Comparison of ENCODE assay signal across 23 cellular contexts in genomic region chr19:51387924-51388389, GRCh38. TPM values are rescaled to one million over a fixed set of nuclear protein-coding genes. Genes with fewer than 3 reads are reported as not detected.
DNase-seq lines count a peak whose midpoint lies in the region; ATAC-seq, FAIRE-seq and TF ChIP-seq lines count a peak whose summit lies in the region.
"Had no signal": no experiment of that assay in that cellular context is flagged by ENCODE, and none has a peak within 500 bp of the region (broad histone marks: within the 10 kb centered on the region; RNA-seq: fewer than 3 reads in every experiment).

TSS of gene LIM2 (minus strand) at chr19:51387974. CDS start at chr19:51387443, 531 bp downstream.

- H3K4me3 ChIP-seq in stomach (no peak within 1 kb of the TSS), upper lobe of left lung (peak within 1 kb of the TSS in 1 of 4 donors; percentile 10)
- H3K4me3 ChIP-seq: sigmoid colon had no signal

- H3K4me1 ChIP-seq in stomach: no peaks in the 10 kb centered on the region
- no peaks in the 10 kb centered on the region for H3K4me1 ChIP-seq in upper lobe of left lung
- H3K4me1 ChIP-seq: BE2C, sigmoid colon had no signal

- TF ChIP-seq EP300 in stomach (IDR thresholded peaks at IDR 0.05) (no peak), upper lobe of left lung (IDR thresholded peaks at IDR 0.05) (no peak)

- ATAC-seq in T-cell (replicated peaks in 1 of 4) (no peak), GM19463 (IDR thresholded peaks at IDR 0.05; ENCODE audit: unreplicated experiment) (no peak), upper lobe of left lung (ENCODE audit: low FRiP score in 2 of 2) (no peak), GM18519 (IDR thresholded peaks at IDR 0.05; ENCODE audit: low FRiP score, unreplicated experiment) (no peak)
- ATAC-seq: SK-N-SH treated with all-trans-retinoic acid at 6 μM for 48 hours had no signal

- POLR2A ChIA-PET in T-cell (lab: Charles Lee): no interaction called here

- peak within 1 kb of the TSS; percentile 29 to 60 (median 57) for H3K4me3 Mint-ChIP-seq in T-cell
- no peak within 1 kb of the TSS for H3K4me3 Mint-ChIP-seq in neural crest cell

- H3K9me3 ChIP-seq in stomach: no peaks in the 10 kb centered on the region
- H3K9me3 ChIP-seq in upper lobe of left lung: no peaks in the 10 kb centered on the region
- H3K9me3 ChIP-seq: BE2C, sigmoid colon had no signal

- H3K36me3 ChIP-seq in stomach: no peaks in the 10 kb centered on the region
- H3K36me3 ChIP-seq in upper lobe of left lung: no peaks in the 10 kb centered on the region
- H3K36me3 ChIP-seq: BE2C, sigmoid colon had no signal

- no peak for TF ChIP-seq CTCF in neural crest cell (conservative IDR thresholded peaks at IDR 0.05)
- TF ChIP-seq CTCF in stomach (IDR thresholded peaks at IDR 0.05): no peak
- no peak for TF ChIP-seq CTCF in upper lobe of left lung (IDR thresholded peaks at IDR 0.05)

- H3K27me3 ChIP-seq in stomach (no peaks in the 10 kb centered on the region), upper lobe of left lung (no peaks in the 10 kb centered on the region)
- H3K27me3 ChIP-seq: BE2C, sigmoid colon had no signal

- H3K27ac ChIP-seq in stomach: no peak within 1 kb of the TSS
- peak within 1 kb of the TSS in 1 of 4 donors; percentile 16 for H3K27ac ChIP-seq in upper lobe of left lung
- H3K27ac ChIP-seq: parathyroid adenoma, RWPE1, sigmoid colon had no signal

- H3K27ac Mint-ChIP-seq in T-cell: peak within 1 kb of the TSS; percentile 19 to 55
- peak within 1 kb of the TSS; percentile 62 for H3K27ac Mint-ChIP-seq in neural crest cell (ENCODE audit: unreplicated experiment)

- H3K4me1 Mint-ChIP-seq in T-cell (peaks cover 6 to 19% (median 7%) of the 10 kb centered on the region in 3 donors), neural crest cell (peaks cover 14% of the 10 kb centered on the region)

- intact Hi-C loops in stomach (cut with DNase I; ENCODE audit: low total_unique reads): no loop called here

- H3K27me3 Mint-ChIP-seq in T-cell: no peaks in the 10 kb centered on the region
- no peaks in the 10 kb centered on the region for H3K27me3 Mint-ChIP-seq in neural crest cell (ENCODE audit: low read depth)

- H3K36me3 Mint-ChIP-seq in T-cell (no peaks in the 10 kb centered on the region), neural crest cell (ENCODE audit: low read depth) (no peaks in the 10 kb centered on the region)

- CTCF ChIA-PET in T-cell (lab: Charles Lee): no interaction called here

- DNase-seq in GM12891 (ENCODE audit: insufficient read length, low spot score): no peak
- no peak for DNase-seq in T-cell
- DNase-seq in ecto neural progenitor cell (ENCODE audit: low spot score): peak; percentile 69
- DNase-seq in neural crest cell (ENCODE audit: low read depth, low spot score): no peak
- no peak for DNase-seq in stomach
- DNase-seq in upper lobe of left lung: no peak
- DNase-seq: activated CD4-positive, alpha-beta T cell treated with anti-CD3 and anti-CD28 coated beads, Interleukin-2, amount 50 U/mL, for 4 hours; BE2C; Calu3; effector memory CD4-positive, alpha-beta T cell; EL; NCI-H1048; NCI-H2029 treated with DMSO at 0.1 percent for 48 hours; NCI-H446; sigmoid colon had no signal

- TF ChIP-seq POLR2A in GM12891 (IDR thresholded peaks at IDR 0.05; ENCODE audit: low read depth, low read length): no peak
- TF ChIP-seq POLR2A in stomach (IDR thresholded peaks at IDR 0.05): no peak
- TF ChIP-seq POLR2A in upper lobe of left lung (IDR thresholded peaks at IDR 0.05): no peak

- peak; percentile 33 for FAIRE-seq in GM12891 (lab: Jason Lieb, UNC)

- H3K9me3 Mint-ChIP-seq in T-cell (no peaks in the 10 kb centered on the region), neural crest cell (no peaks in the 10 kb centered on the region)

- 53 to 77% (median 59%) methylated on average over 13 to 15 of the region's 15 CpGs for WGBS in stomach, 5 donors
- 79 to 82% methylated on average over 15 of the region's 15 CpGs for WGBS in upper lobe of left lung, 2 donors

TF ChIP-seq in GM12891, 5 proteins besides CTCF, POLR2A, EP300 and RAD21:
- TF ChIP-seq TAF1 (IDR thresholded peaks at IDR 0.05; ENCODE audit: low read depth, low read length) (no peak), POU2F2 (IDR thresholded peaks at IDR 0.05; ENCODE audit: low read depth, low read length) (no peak), SPI1 (IDR thresholded peaks at IDR 0.05; ENCODE audit: low read depth, low read length) (no peak), POLR2AphosphoS5 (IDR thresholded peaks at IDR 0.05; ENCODE audit: low read depth, low read length) (no peak), PAX5 (IDR thresholded peaks at IDR 0.05; ENCODE audit: insufficient read depth, low read length, severe bottlenecking) (no peak)

RNA-seq across cellular contexts. Expression of gene LIM2, which starts in this region (rescaled TPM):
- polyA plus RNA-seq in GM12891 (2012; ENCODE audit: low read depth, missing spikeins): 1.5 TPM
- total RNA-seq in T-cell (not detected), neural crest cell (not detected in 2 replicates), stomach (not detected), upper lobe of left lung (under 1 TPM in 1 of 6 donors, not detected in 5; 0.29 TPM)
- polyA plus RNA-seq in stomach: not detected
- total RNA-seq: Calu3, fibroblast of lung, lower leg skin, sigmoid colon, ureter had no signal
- polyA plus RNA-seq: fibroblast of lung, sigmoid colon had no signal
